Comparison of ENCODE assay signal across 9 cellular contexts in the genomic region with DNA sequence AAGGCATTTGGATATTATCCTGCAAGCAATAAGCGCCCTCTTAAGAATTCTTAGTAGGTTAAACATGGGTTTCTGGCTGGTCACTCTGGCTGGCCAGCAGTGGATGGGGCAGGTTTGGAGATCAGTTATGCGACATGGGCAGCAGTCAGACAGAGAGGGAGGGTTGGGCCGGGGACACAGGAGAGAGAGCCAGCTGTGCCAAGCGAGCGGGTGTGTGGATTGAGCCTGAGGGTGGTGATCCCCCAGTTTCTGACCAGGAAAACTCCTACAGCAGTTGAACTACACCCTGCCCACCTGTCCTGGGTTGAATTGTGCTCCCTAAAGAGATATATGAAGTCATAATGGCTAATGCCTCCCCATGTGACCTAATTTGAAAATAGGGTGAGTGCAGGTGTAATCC.
"Had no signal": no experiment of that assay in that cellular context is flagged by ENCODE, and none has a peak within 500 bp of the region (broad histone marks: within the 10 kb centered on the region; RNA-seq: fewer than 3 reads in every experiment).

No MANE protein-coding gene starts in this region.

- FAIRE-seq: HepG2 had no signal

- H3K36me3 ChIP-seq: HAP-1 had no signal

- H3K4me3 Mint-ChIP-seq: HFFc6, IgD-negative memory B cell had no signal

- H3K27ac ChIP-seq: GM23248, HL-60 had no signal

- H3K4me1 ChIP-seq: HAP-1 had no signal

- H3K27me3 Mint-ChIP-seq: IgD-negative memory B cell had no signal

- H3K9me3 ChIP-seq: HAP-1 had no signal

- DNase-seq: GM23248, GOT3, H7, HFFc6 had no signal

- H3K27ac Mint-ChIP-seq: HFFc6, IgD-negative memory B cell had no signal

- H3K4me1 Mint-ChIP-seq: IgD-negative memory B cell had no signal

- ATAC-seq: HCT116, HepG2 had no signal

- H3K4me3 ChIP-seq: GM23248, HAP-1 had no signal

- H3K36me3 Mint-ChIP-seq: IgD-negative memory B cell had no signal
